2 cellular contexts compared by ENCODE assay signal in the genomic region with DNA sequence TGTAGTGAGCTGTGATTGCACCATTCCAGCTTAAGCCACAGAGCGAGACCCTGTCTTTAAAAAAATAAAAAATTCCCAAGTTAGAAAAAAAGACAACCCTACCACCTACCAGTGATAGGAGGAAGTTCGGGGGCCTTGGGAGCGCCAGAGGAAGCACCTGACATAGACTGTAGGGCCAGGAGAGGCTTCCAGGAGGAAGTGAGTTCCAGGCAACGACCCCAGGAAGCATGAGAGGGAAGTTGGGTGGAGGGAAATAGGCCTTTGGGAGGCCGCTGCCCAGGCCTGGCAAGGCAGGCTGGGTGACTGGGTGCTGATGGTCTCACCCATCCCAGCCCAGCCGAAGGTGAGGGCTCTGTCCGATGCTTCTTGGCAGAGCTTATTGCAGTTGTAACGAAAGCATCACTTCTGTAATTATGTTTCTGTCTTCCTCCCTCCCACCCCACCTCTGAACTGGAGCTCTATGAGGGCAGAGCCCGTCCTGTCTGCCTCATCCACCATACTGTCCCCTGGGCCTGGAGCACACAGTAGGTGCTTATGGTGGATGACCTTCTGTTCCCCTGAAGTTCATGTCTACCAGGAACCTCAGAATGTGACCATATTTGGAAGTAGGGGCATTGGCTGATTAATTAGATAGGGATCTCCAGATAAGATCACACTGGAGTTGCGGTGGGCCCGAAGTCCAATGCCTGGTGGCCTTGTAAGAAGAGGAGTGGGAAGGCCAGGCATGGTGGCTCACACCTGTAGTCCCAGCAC.
A peak's percentile ranks its signal among the peaks of the same experiment; 100 is the strongest.
TF ChIP-seq lines count a peak whose summit lies in the region.

No MANE protein-coding gene starts in this region.

TF ChIP-seq in SK-N-SH, 30 proteins besides CTCF, POLR2A, EP300 and RAD21 (continued from another document):
- peak; percentile 12; the same call in 1 of the 2 replicates for TF ChIP-seq GATA2 (CRISPR knock-in tag; IDR thresholded peaks at IDR 0.05)

TF ChIP-seq in SK-N-SH treated with all-trans-retinoic acid at 6 μM for 48 hours, 23 proteins besides CTCF, POLR2A, EP300 and RAD21 (continued from another document):
- TF ChIP-seq, protein P1, sequence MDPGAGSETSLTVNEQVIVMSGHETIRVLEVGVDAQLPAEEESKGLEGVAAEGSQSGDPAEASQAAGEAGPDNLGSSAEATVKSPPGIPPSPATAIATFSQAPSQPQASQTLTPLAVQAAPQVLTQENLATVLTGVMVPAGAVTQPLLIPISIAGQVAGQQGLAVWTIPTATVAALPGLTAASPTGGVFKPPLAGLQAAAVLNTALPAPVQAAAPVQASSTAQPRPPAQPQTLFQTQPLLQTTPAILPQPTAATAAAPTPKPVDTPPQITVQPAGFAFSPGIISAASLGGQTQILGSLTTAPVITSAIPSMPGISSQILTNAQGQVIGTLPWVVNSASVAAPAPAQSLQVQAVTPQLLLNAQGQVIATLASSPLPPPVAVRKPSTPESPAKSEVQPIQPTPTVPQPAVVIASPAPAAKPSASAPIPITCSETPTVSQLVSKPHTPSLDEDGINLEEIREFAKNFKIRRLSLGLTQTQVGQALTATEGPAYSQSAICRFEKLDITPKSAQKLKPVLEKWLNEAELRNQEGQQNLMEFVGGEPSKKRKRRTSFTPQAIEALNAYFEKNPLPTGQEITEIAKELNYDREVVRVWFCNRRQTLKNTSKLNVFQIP (CRISPR knock-in tag; IDR thresholded peaks at IDR 0.05; ENCODE audit: borderline replicate concordance, low read depth), result no peak
- TF ChIP-seq RARB (CRISPR knock-in tag; IDR thresholded peaks at IDR 0.05) (no peak), ZFP30 (CRISPR knock-in tag; IDR thresholded peaks at IDR 0.05) (no peak), SNAI2 (CRISPR knock-in tag; IDR thresholded peaks at IDR 0.05) (no peak), ZFP3 (CRISPR knock-in tag; IDR thresholded peaks at IDR 0.05) (no peak), ZNF70 (CRISPR knock-in tag; IDR thresholded peaks at IDR 0.05) (no peak), ARNTL (CRISPR knock-in tag; IDR thresholded peaks at IDR 0.05; ENCODE audit: borderline replicate concordance, low read depth) (no peak), ZNF8 (CRISPR knock-in tag; IDR thresholded peaks at IDR 0.05) (no peak), TCF4 (CRISPR knock-in tag; IDR thresholded peaks at IDR 0.05; ENCODE audit: borderline replicate concordance) (no peak), CSDC2 (CRISPR knock-in tag; IDR thresholded peaks at IDR 0.05) (no peak), ISL1 (CRISPR knock-in tag; IDR thresholded peaks at IDR 0.05) (no peak)
- TF ChIP-seq, protein P2, sequence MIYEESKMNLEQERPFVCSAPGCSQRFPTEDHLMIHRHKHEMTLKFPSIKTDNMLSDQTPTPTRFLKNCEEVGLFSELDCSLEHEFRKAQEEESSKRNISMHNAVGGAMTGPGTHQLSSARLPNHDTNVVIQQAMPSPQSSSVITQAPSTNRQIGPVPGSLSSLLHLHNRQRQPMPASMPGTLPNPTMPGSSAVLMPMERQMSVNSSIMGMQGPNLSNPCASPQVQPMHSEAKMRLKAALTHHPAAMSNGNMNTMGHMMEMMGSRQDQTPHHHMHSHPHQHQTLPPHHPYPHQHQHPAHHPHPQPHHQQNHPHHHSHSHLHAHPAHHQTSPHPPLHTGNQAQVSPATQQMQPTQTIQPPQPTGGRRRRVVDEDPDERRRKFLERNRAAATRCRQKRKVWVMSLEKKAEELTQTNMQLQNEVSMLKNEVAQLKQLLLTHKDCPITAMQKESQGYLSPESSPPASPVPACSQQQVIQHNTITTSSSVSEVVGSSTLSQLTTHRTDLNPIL (CRISPR knock-in tag; IDR thresholded peaks at IDR 0.05; ENCODE audit: low read depth), result no peak
- TF ChIP-seq, protein P3, sequence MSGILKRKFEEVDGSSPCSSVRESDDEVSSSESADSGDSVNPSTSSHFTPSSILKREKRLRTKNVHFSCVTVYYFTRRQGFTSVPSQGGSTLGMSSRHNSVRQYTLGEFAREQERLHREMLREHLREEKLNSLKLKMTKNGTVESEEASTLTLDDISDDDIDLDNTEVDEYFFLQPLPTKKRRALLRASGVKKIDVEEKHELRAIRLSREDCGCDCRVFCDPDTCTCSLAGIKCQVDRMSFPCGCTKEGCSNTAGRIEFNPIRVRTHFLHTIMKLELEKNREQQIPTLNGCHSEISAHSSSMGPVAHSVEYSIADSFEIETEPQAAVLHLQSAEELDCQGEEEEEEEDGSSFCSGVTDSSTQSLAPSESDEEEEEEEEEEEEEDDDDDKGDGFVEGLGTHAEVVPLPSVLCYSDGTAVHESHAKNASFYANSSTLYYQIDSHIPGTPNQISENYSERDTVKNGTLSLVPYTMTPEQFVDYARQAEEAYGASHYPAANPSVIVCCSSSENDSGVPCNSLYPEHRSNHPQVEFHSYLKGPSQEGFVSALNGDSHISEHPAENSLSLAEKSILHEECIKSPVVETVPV (CRISPR knock-in tag; IDR thresholded peaks at IDR 0.05), result no peak
